Comparison of ENCODE assay signal across 8 cellular contexts in the genomic region with DNA sequence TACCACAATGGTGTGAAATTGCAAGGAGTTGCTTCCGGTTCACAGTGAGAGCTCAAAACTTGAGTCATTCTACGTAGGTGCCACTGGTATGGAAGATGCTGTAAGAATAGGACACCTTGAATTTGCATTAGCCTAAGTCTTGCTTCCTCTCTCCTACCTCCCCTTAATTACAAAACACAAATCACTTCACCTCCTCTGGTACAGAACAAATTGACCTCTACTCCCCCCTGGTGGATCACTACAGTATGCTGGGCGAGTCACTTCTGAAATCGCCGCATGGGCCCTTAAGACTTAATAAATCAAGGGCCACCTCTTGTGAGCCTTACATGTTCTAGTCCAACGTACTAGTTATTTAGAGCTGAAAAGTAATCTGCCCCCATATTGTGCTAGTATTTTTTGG.
A peak's percentile ranks its signal among the peaks of the same experiment; 100 is the strongest.
DNase-seq lines count a peak whose midpoint lies in the region; ATAC-seq and TF ChIP-seq lines count a peak whose summit lies in the region.

No MANE protein-coding gene starts in this region.

- H3K27ac Mint-ChIP-seq in progenitor cell of endocrine pancreas, result no peak overlapping the region

- ATAC-seq in GM18519 (IDR thresholded peaks at IDR 0.05; ENCODE audit: low FRiP score, unreplicated experiment) (peak; percentile 76), HG02885 (IDR thresholded peaks at IDR 0.05; ENCODE audit: poor library complexity, unreplicated experiment) (peak; percentile 77)

- TF ChIP-seq CTCF in progenitor cell of endocrine pancreas (IDR thresholded peaks at IDR 0.05; ENCODE audit: unreplicated experiment), result peak; percentile 74

- DNase-seq in DMS 273 (lab: John Stamatoyannopoulos, UW; ENCODE audit: unreplicated experiment) (peak; percentile 76), NCI-H524 (lab: John Stamatoyannopoulos, UW) (peak; percentile 56 to 74), dermis blood vessel endothelial cell (peak; percentile 19), progenitor cell of endocrine pancreas (ENCODE audit: low spot score, unreplicated experiment) (peak; percentile 14), C1 segment of cervical spinal cord (lab: John Stamatoyannopoulos, UW) (no peak), NCI-H146 treated with DMSO at 0.1 percent for 48 hours (lab: John Stamatoyannopoulos, UW; ENCODE audit: unreplicated experiment) (no peak)

- peaks cover 40% of the 10 kb centered on the region for H3K27me3 Mint-ChIP-seq in progenitor cell of endocrine pancreas

- no peaks in the 10 kb centered on the region for H3K9me3 Mint-ChIP-seq in progenitor cell of endocrine pancreas (ENCODE audit: low read depth)

- peaks cover 6% of the 10 kb centered on the region for H3K4me1 Mint-ChIP-seq in progenitor cell of endocrine pancreas (ENCODE audit: low read depth)

- no peak overlapping the region for H3K4me3 Mint-ChIP-seq in progenitor cell of endocrine pancreas (ENCODE audit: low read depth)

- H3K36me3 Mint-ChIP-seq in progenitor cell of endocrine pancreas (ENCODE audit: insufficient read depth), result no peaks in the 10 kb centered on the region

Comparison
In these comparisons a context has a peak if more than half of its experiments do, and no peak if none do; other contexts are left out.
1. DNase-seq: peak in DMS 273 (single experiment), NCI-H524 (2 of 2), dermis blood vessel endothelial cell (single experiment) and progenitor cell of endocrine pancreas (single experiment); none in C1 segment of cervical spinal cord (0 of 14) and NCI-H146 treated with DMSO at 0.1 percent for 48 hours (single experiment).